Comparison of ENCODE assay signal across 1 cellular context in genomic region chr12:56040151-56040550, GRCh38.
TF ChIP-seq lines count a peak whose summit lies in the region.

No MANE protein-coding gene starts in this region.

TF ChIP-seq in K562, 482 proteins besides CTCF, POLR2A, EP300 and RAD21:
- TF ChIP-seq XRCC4 (IDR thresholded peaks at IDR 0.05; ENCODE audit: extremely low read depth, insufficient read depth, insufficient read length) (no peak), ADNP (tag; IDR thresholded peaks at IDR 0.05) (0 out of 2 replicates have a peak, but pooled peaks have one; percentile 2), U2AF1 (optimal IDR thresholded peaks at IDR 0.05; ENCODE audit: low read depth, low read length) (no peak)
